Comparison of ENCODE assay signal across 1 cellular context in the genomic region with DNA sequence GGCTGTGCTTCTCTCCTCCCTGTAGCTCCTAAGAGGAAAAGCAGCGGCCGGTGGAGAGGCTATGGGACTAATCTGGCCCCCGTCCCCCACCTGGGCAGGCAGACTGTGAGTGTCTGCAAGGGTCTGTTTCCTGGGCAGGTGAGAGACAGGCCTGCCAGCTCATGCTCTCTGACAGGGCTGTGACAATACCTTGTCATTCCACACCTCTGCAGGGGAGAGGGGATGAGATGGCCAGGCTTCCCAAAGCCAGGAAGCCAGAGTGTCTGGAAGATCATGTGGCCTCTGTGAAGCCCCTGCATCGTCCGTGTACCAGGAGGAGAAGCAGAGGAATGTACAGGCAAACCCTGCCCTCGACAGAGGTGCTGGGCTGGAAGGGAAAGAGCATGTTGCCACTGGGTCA.
TF ChIP-seq lines count a peak whose summit lies in the region.

No MANE protein-coding gene starts in this region.

TF ChIP-seq in GM23338, 12 proteins besides CTCF, POLR2A, EP300 and RAD21 (continued from another document):
- TF ChIP-seq, protein P1, sequence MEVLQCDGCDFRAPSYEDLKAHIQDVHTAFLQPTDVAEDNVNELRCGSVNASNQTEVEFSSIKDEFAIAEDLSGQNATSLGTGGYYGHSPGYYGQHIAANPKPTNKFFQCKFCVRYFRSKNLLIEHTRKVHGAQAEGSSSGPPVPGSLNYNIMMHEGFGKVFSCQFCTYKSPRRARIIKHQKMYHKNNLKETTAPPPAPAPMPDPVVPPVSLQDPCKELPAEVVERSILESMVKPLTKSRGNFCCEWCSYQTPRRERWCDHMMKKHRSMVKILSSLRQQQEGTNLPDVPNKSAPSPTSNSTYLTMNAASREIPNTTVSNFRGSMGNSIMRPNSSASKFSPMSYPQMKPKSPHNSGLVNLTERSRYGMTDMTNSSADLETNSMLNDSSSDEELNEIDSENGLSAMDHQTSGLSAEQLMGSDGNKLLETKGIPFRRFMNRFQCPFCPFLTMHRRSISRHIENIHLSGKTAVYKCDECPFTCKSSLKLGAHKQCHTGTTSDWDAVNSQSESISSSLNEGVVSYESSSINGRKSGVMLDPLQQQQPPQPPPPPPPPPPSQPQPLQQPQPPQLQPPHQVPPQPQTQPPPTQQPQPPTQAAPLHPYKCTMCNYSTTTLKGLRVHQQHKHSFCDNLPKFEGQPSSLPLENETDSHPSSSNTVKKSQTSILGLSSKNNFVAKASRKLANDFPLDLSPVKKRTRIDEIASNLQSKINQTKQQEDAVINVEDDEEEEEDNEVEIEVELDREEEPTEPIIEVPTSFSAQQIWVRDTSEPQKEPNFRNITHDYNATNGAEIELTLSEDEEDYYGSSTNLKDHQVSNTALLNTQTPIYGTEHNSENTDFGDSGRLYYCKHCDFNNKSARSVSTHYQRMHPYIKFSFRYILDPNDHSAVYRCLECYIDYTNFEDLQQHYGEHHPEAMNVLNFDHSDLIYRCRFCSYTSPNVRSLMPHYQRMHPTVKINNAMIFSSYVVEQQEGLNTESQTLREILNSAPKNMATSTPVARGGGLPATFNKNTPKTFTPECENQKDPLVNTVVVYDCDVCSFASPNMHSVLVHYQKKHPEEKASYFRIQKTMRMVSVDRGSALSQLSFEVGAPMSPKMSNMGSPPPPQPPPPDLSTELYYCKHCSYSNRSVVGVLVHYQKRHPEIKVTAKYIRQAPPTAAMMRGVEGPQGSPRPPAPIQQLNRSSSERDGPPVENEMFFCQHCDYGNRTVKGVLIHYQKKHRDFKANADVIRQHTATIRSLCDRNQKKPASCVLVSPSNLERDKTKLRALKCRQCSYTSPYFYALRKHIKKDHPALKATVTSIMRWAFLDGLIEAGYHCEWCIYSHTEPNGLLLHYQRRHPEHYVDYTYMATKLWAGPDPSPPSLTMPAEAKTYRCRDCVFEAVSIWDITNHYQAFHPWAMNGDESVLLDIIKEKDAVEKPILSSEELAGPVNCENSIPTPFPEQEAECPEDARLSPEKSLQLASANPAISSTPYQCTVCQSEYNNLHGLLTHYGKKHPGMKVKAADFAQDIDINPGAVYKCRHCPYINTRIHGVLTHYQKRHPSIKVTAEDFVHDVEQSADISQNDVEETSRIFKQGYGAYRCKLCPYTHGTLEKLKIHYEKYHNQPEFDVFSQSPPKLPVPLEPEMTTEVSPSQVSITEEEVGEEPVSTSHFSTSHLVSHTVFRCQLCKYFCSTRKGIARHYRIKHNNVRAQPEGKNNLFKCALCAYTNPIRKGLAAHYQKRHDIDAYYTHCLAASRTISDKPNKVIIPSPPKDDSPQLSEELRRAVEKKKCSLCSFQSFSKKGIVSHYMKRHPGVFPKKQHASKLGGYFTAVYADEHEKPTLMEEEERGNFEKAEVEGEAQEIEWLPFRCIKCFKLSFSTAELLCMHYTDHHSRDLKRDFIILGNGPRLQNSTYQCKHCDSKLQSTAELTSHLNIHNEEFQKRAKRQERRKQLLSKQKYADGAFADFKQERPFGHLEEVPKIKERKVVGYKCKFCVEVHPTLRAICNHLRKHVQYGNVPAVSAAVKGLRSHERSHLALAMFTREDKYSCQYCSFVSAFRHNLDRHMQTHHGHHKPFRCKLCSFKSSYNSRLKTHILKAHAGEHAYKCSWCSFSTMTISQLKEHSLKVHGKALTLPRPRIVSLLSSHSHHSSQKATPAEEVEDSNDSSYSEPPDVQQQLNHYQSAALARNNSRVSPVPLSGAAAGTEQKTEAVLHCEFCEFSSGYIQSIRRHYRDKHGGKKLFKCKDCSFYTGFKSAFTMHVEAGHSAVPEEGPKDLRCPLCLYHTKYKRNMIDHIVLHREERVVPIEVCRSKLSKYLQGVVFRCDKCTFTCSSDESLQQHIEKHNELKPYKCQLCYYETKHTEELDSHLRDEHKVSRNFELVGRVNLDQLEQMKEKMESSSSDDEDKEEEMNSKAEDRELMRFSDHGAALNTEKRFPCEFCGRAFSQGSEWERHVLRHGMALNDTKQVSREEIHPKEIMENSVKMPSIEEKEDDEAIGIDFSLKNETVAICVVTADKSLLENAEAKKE (CRISPR knock-in tag; IDR thresholded peaks at IDR 0.05) = no peak
- TF ChIP-seq EZH2 (IDR thresholded peaks at IDR 0.05; ENCODE audit: low read depth, unreplicated experiment) (no peak), CREB1 (CRISPR knock-in tag; IDR thresholded peaks at IDR 0.05; ENCODE audit: low read depth) (no peak), ZNF114 (CRISPR knock-in tag; IDR thresholded peaks at IDR 0.05) (no peak), ZNF331 (CRISPR knock-in tag; IDR thresholded peaks at IDR 0.05; ENCODE audit: low read depth) (no peak), STAT1 (IDR thresholded peaks at IDR 0.05; ENCODE audit: unreplicated experiment) (no peak), JUNB (IDR thresholded peaks at IDR 0.05; ENCODE audit: unreplicated experiment) (no peak), EZH2phosphoT487 (IDR thresholded peaks at IDR 0.05; ENCODE audit: unreplicated experiment) (no peak), NANOG (IDR thresholded peaks at IDR 0.05; ENCODE audit: borderline replicate concordance) (no peak)
- TF ChIP-seq, protein P2, sequence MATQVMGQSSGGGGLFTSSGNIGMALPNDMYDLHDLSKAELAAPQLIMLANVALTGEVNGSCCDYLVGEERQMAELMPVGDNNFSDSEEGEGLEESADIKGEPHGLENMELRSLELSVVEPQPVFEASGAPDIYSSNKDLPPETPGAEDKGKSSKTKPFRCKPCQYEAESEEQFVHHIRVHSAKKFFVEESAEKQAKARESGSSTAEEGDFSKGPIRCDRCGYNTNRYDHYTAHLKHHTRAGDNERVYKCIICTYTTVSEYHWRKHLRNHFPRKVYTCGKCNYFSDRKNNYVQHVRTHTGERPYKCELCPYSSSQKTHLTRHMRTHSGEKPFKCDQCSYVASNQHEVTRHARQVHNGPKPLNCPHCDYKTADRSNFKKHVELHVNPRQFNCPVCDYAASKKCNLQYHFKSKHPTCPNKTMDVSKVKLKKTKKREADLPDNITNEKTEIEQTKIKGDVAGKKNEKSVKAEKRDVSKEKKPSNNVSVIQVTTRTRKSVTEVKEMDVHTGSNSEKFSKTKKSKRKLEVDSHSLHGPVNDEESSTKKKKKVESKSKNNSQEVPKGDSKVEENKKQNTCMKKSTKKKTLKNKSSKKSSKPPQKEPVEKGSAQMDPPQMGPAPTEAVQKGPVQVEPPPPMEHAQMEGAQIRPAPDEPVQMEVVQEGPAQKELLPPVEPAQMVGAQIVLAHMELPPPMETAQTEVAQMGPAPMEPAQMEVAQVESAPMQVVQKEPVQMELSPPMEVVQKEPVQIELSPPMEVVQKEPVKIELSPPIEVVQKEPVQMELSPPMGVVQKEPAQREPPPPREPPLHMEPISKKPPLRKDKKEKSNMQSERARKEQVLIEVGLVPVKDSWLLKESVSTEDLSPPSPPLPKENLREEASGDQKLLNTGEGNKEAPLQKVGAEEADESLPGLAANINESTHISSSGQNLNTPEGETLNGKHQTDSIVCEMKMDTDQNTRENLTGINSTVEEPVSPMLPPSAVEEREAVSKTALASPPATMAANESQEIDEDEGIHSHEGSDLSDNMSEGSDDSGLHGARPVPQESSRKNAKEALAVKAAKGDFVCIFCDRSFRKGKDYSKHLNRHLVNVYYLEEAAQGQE (IDR thresholded peaks at IDR 0.05; ENCODE audit: unreplicated experiment) = no peak
- TF ChIP-seq, protein P3, sequence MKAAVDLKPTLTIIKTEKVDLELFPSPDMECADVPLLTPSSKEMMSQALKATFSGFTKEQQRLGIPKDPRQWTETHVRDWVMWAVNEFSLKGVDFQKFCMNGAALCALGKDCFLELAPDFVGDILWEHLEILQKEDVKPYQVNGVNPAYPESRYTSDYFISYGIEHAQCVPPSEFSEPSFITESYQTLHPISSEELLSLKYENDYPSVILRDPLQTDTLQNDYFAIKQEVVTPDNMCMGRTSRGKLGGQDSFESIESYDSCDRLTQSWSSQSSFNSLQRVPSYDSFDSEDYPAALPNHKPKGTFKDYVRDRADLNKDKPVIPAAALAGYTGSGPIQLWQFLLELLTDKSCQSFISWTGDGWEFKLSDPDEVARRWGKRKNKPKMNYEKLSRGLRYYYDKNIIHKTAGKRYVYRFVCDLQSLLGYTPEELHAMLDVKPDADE (IDR thresholded peaks at IDR 0.05) = no peak
TF ChIP-seq in GM23338: peak in this region for 0.
